In the genomic region with DNA sequence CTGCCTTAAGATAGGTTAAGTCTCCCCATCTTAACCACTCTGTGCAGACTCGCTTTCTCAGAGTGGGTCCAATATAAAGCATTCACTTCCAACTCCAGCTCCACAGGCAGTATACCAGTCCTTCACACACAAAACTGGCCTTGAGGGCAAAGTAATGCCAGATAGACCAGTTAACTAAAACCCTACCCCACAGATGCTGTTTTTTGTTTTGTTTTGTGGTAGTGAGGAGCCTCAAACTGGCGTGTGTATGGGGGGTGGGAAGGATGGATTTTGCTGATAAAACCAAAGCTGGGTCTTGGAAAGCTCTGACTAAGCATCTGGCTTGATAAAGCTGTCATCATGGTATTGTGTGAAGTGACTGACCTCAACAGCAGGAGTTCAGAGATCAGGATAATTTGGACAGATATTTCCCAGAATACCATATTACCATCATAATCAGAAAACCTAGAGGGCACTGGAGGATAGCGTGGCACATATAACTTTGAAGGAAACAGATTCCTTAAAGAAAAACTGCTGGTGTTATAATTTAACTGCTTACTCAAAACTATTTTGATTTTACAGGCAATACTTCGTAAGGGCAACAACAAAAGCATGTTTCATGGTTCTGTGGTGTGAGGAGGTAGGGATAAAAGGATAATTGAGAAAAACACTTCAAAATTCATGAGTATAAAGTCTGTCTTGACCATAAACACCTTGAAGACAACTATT, we compare ENCODE assay signal across 1 cellular context.
TF ChIP-seq lines count a peak whose summit lies in the region.

No MANE protein-coding gene starts in this region.

TF ChIP-seq in K562, 482 proteins besides CTCF, POLR2A, EP300 and RAD21 (continued from another document and continues in another):
- peak; percentile 95 for TF ChIP-seq ZNF589 (CRISPR knock-in tag; IDR thresholded peaks at IDR 0.05; ENCODE audit: low read depth)
- TF ChIP-seq BMI1 (IDR thresholded peaks at IDR 0.05; ENCODE audit: low read length): no peak
- peak; percentile 99 for TF ChIP-seq TEAD4 (IDR thresholded peaks at IDR 0.05; ENCODE audit: low read length)
- TF ChIP-seq TEAD4 (CRISPR knock-in tag; IDR thresholded peaks at IDR 0.05; ENCODE audit: borderline replicate concordance): no peak
- TF ChIP-seq, protein P1, sequence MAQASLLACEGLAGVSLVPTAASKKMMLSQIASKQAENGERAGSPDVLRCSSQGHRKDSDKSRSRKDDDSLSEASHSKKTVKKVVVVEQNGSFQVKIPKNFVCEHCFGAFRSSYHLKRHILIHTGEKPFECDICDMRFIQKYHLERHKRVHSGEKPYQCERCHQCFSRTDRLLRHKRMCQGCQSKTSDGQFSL (CRISPR knock-in tag; IDR thresholded peaks at IDR 0.05): peak; percentile 80
- TF ChIP-seq, protein P1 (tag; IDR thresholded peaks at IDR 0.05): peak in 1 of 2 experiments; percentile 55; a peak in 1 of 4 replicates
- TF ChIP-seq, protein P2, sequence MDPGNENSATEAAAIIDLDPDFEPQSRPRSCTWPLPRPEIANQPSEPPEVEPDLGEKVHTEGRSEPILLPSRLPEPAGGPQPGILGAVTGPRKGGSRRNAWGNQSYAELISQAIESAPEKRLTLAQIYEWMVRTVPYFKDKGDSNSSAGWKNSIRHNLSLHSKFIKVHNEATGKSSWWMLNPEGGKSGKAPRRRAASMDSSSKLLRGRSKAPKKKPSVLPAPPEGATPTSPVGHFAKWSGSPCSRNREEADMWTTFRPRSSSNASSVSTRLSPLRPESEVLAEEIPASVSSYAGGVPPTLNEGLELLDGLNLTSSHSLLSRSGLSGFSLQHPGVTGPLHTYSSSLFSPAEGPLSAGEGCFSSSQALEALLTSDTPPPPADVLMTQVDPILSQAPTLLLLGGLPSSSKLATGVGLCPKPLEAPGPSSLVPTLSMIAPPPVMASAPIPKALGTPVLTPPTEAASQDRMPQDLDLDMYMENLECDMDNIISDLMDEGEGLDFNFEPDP (CRISPR knock-in tag; IDR thresholded peaks at IDR 0.05): no peak
- peak; percentile 74; the same call in 1 of the 2 replicates for TF ChIP-seq ZNF449 (CRISPR knock-in tag; IDR thresholded peaks at IDR 0.05)
- TF ChIP-seq HNRNPL (IDR thresholded peaks at IDR 0.05; ENCODE audit: low read depth, low read length): no peak
- peak; percentile 46; the same call in 1 of the 2 replicates for TF ChIP-seq CREB1 (IDR thresholded peaks at IDR 0.05)
- TF ChIP-seq CREB1 (CRISPR knock-in tag; IDR thresholded peaks at IDR 0.05): no peak
- no peak for TF ChIP-seq ZBED1 (IDR thresholded peaks at IDR 0.05)
- peak; percentile 99 for TF ChIP-seq SOX6 (IDR thresholded peaks at IDR 0.05)
- TF ChIP-seq, protein P3, sequence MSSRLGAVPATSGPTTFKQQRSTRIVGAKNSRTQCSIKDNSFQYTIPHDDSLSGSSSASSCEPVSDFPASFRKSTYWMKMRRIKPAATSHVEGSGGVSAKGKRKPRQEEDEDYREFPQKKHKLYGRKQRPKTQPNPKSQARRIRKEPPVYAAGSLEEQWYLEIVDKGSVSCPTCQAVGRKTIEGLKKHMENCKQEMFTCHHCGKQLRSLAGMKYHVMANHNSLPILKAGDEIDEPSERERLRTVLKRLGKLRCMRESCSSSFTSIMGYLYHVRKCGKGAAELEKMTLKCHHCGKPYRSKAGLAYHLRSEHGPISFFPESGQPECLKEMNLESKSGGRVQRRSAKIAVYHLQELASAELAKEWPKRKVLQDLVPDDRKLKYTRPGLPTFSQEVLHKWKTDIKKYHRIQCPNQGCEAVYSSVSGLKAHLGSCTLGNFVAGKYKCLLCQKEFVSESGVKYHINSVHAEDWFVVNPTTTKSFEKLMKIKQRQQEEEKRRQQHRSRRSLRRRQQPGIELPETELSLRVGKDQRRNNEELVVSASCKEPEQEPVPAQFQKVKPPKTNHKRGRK (tag; IDR thresholded peaks at IDR 0.05): no peak
- peak; percentile 7; the same call in 1 of the 2 replicates for TF ChIP-seq ZNF354B (CRISPR knock-in tag; IDR thresholded peaks at IDR 0.05)
- peak in 1 of 2 experiments; percentile 89; a peak in 2 of 4 replicates for TF ChIP-seq ZMIZ1 (IDR thresholded peaks at IDR 0.05; ENCODE audit: low read depth in 2 of 2, low read length in 2 of 2)
- TF ChIP-seq NFE2 (IDR thresholded peaks at IDR 0.05; ENCODE audit: low read depth): peak; percentile 89
- TF ChIP-seq PREB (CRISPR knock-in tag; IDR thresholded peaks at IDR 0.05): no peak
- no peak for TF ChIP-seq ZNF24 (IDR thresholded peaks at IDR 0.05)
- peak; percentile 67; the same call in 1 of the 2 replicates for TF ChIP-seq PHB2 (IDR thresholded peaks at IDR 0.05; ENCODE audit: low read depth)
- no peak for TF ChIP-seq CREBBP (IDR thresholded peaks at IDR 0.05; ENCODE audit: low read depth, low read length)
- no peak for TF ChIP-seq TFE3 (CRISPR knock-in tag; IDR thresholded peaks at IDR 0.05)
- no peak for TF ChIP-seq THAP7 (CRISPR knock-in tag; IDR thresholded peaks at IDR 0.05)
- no peak for TF ChIP-seq TRIM25 (IDR thresholded peaks at IDR 0.05; ENCODE audit: borderline replicate concordance)
- TF ChIP-seq MITF (IDR thresholded peaks at IDR 0.05): no peak
- no peak for TF ChIP-seq RBM34 (IDR thresholded peaks at IDR 0.05; ENCODE audit: borderline replicate concordance, insufficient read depth, low read length)
- peak; percentile 78 for TF ChIP-seq MAFK (IDR thresholded peaks at IDR 0.05; ENCODE audit: low read length)
- TF ChIP-seq ELF4 (CRISPR knock-in tag; IDR thresholded peaks at IDR 0.05): peak; percentile 95
- TF ChIP-seq, protein P4, sequence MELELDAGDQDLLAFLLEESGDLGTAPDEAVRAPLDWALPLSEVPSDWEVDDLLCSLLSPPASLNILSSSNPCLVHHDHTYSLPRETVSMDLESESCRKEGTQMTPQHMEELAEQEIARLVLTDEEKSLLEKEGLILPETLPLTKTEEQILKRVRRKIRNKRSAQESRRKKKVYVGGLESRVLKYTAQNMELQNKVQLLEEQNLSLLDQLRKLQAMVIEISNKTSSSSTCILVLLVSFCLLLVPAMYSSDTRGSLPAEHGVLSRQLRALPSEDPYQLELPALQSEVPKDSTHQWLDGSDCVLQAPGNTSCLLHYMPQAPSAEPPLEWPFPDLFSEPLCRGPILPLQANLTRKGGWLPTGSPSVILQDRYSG (tag; conservative IDR thresholded peaks at IDR 0.05; ENCODE audit: low read depth): peak; percentile 78
- no peak for TF ChIP-seq ZNF217 (CRISPR knock-in tag; IDR thresholded peaks at IDR 0.05)
- TF ChIP-seq, protein P5, sequence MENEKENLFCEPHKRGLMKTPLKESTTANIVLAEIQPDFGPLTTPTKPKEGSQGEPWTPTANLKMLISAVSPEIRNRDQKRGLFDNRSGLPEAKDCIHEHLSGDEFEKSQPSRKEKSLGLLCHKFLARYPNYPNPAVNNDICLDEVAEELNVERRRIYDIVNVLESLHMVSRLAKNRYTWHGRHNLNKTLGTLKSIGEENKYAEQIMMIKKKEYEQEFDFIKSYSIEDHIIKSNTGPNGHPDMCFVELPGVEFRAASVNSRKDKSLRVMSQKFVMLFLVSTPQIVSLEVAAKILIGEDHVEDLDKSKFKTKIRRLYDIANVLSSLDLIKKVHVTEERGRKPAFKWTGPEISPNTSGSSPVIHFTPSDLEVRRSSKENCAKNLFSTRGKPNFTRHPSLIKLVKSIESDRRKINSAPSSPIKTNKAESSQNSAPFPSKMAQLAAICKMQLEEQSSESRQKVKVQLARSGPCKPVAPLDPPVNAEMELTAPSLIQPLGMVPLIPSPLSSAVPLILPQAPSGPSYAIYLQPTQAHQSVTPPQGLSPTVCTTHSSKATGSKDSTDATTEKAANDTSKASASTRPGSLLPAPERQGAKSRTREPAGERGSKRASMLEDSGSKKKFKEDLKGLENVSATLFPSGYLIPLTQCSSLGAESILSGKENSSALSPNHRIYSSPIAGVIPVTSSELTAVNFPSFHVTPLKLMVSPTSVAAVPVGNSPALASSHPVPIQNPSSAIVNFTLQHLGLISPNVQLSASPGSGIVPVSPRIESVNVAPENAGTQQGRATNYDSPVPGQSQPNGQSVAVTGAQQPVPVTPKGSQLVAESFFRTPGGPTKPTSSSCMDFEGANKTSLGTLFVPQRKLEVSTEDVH (IDR thresholded peaks at IDR 0.05; ENCODE audit: low read depth, partially characterized antibody): peak; percentile 49
- TF ChIP-seq JUN (IDR thresholded peaks at IDR 0.05; ENCODE audit: borderline replicate concordance, low read depth, low read length): peak; percentile 54; the same call in 1 of the 2 replicates
- TF ChIP-seq JUN (CRISPR knock-in tag; IDR thresholded peaks at IDR 0.05; ENCODE audit: borderline replicate concordance): no peak
- no peak for TF ChIP-seq MED1 (CRISPR knock-in tag; IDR thresholded peaks at IDR 0.05; ENCODE audit: borderline replicate concordance)
